In genomic region chr12:76762556-76762955, GRCh38 we compare ENCODE assay signal across 10 cellular contexts. TPM values are rescaled to one million over a fixed set of nuclear protein-coding genes. Genes with fewer than 3 reads are reported as not detected.
DNase-seq lines count a peak whose midpoint lies in the region; ATAC-seq and TF ChIP-seq lines count a peak whose summit lies in the region.
"Had no signal": no experiment of that assay in that cellular context is flagged by ENCODE, and none has a peak within 500 bp of the region (broad histone marks: within the 10 kb centered on the region; RNA-seq: fewer than 3 reads in every experiment).

No MANE protein-coding gene starts in this region.

- WGBS in HUES64: 24% methylated on average over 8 of the region's 8 CpGs

- H3K36me3 ChIP-seq in CD8-positive, alpha-beta memory T cell (ENCODE audit: insufficient read depth, low read length): no peaks in the 10 kb centered on the region
- no peaks in the 10 kb centered on the region for H3K36me3 ChIP-seq in HUES64 (ENCODE audit: insufficient read depth, low read length)

- H3K27ac Mint-ChIP-seq in CD8-positive, alpha-beta memory T cell: peak overlapping the region in 6 of 8 donors; percentile 5 to 98 (median 91)
- H3K27ac Mint-ChIP-seq in dendritic cell treated with granulocyte-macrophage colony-stimulating factor and Interleukin-4, amounts not matched to agents 40 ng/mL and 50 ng/mL, for 4 days: peak overlapping the region; percentile 98
- peak overlapping the region; percentile 79 for H3K27ac Mint-ChIP-seq in nephron progenitor cell

- H3K9me3 ChIP-seq in CD8-positive, alpha-beta memory T cell (ENCODE audit: low read length): no peaks in the 10 kb centered on the region
- H3K9me3 ChIP-seq in HUES64 (ENCODE audit: insufficient read depth, low read depth, low read length): no peaks in the 10 kb centered on the region

- no peak for TF ChIP-seq CTCF in nephron progenitor cell (IDR thresholded peaks at IDR 0.05)

- peaks cover 0 to 13% (median 0%) of the 10 kb centered on the region in 3 donors for H3K36me3 Mint-ChIP-seq in CD8-positive, alpha-beta memory T cell
- peaks cover 16% of the 10 kb centered on the region for H3K36me3 Mint-ChIP-seq in dendritic cell treated with granulocyte-macrophage colony-stimulating factor and Interleukin-4, amounts not matched to agents 40 ng/mL and 50 ng/mL, for 4 days (ENCODE audit: low read depth)
- H3K36me3 Mint-ChIP-seq in nephron progenitor cell (ENCODE audit: low read depth): peaks cover 16% of the 10 kb centered on the region

- peaks cover 23% of the 10 kb centered on the region for H3K4me1 ChIP-seq in CD8-positive, alpha-beta memory T cell (ENCODE audit: insufficient read depth, low read length)
- H3K4me1 ChIP-seq in HUES64 (ENCODE audit: insufficient read depth, low read length): peaks cover 21% of the 10 kb centered on the region

- no peaks in the 10 kb centered on the region for H3K27me3 ChIP-seq in CD8-positive, alpha-beta memory T cell (ENCODE audit: insufficient read depth, low read length, poor library complexity, severe bottlenecking)
- H3K27me3 ChIP-seq in HUES64 (ENCODE audit: insufficient read depth, low read length): no peaks in the 10 kb centered on the region

- POLR2A ChIA-PET in CD8-positive, alpha-beta memory T cell (lab: Charles Lee): no interaction called here

- H3K27me3 Mint-ChIP-seq in CD8-positive, alpha-beta memory T cell: no peaks in the 10 kb centered on the region
- H3K27me3 Mint-ChIP-seq in dendritic cell treated with granulocyte-macrophage colony-stimulating factor and Interleukin-4, amounts not matched to agents 40 ng/mL and 50 ng/mL, for 4 days: no peaks in the 10 kb centered on the region
- no peaks in the 10 kb centered on the region for H3K27me3 Mint-ChIP-seq in nephron progenitor cell (ENCODE audit: low read depth, poor library complexity)

- H3K9me3 Mint-ChIP-seq in CD8-positive, alpha-beta memory T cell: no peaks in the 10 kb centered on the region
- H3K9me3 Mint-ChIP-seq in dendritic cell treated with granulocyte-macrophage colony-stimulating factor and Interleukin-4, amounts not matched to agents 40 ng/mL and 50 ng/mL, for 4 days: no peaks in the 10 kb centered on the region
- peaks cover 28% of the 10 kb centered on the region for H3K9me3 Mint-ChIP-seq in nephron progenitor cell

- intact Hi-C loops in dendritic cell treated with granulocyte-macrophage colony-stimulating factor and Interleukin-4, amounts not matched to agents 40 ng/mL and 50 ng/mL, for 4 days (cut with micrococcal nuclease): loop anchor here (10.0 kb wide), 1 partner anchor 1248 kb away; the partner anchor contains the start of gene KRR1

- H3K9ac ChIP-seq in HUES64 (ENCODE audit: low read depth, low read length): peak overlapping the region; percentile 64

- CTCF ChIA-PET in CD8-positive, alpha-beta memory T cell (lab: Charles Lee): interaction anchor here (1.8 kb wide), 1 partner anchor 141 kb away, joined by 4 read pairs; no protein-coding TSS in a partner anchor

- ATAC-seq in GM21423 (IDR thresholded peaks at IDR 0.05; ENCODE audit: unreplicated experiment): no peak
- no peak for ATAC-seq in HG02885 (IDR thresholded peaks at IDR 0.05; ENCODE audit: poor library complexity, unreplicated experiment)

- peak overlapping the region; percentile 67 to 99 (median 98) for H3K4me3 Mint-ChIP-seq in CD8-positive, alpha-beta memory T cell
- H3K4me3 Mint-ChIP-seq in dendritic cell treated with granulocyte-macrophage colony-stimulating factor and Interleukin-4, amounts not matched to agents 40 ng/mL and 50 ng/mL, for 4 days: peak overlapping the region; percentile 94
- H3K4me3 Mint-ChIP-seq in nephron progenitor cell: peak overlapping the region; percentile 99

- H3K4me3 ChIP-seq in CD8-positive, alpha-beta memory T cell (ENCODE audit: low read length): peak overlapping the region; percentile 6
- H3K4me3 ChIP-seq in HUES64 (ENCODE audit: low read length): peak overlapping the region; percentile 86

- no peak for DNase-seq in CD8-positive, alpha-beta memory T cell
- DNase-seq in nephron progenitor cell: no peak
- no peak for DNase-seq in COLO668 (lab: John Stamatoyannopoulos, UW; ENCODE audit: unreplicated experiment)
- no peak for DNase-seq in ureter (ENCODE audit: low spot score)
- DNase-seq: midbrain, MM.1S had no signal

- H3K4me1 Mint-ChIP-seq in CD8-positive, alpha-beta memory T cell: peaks cover 31 to 43% (median 40%) of the 10 kb centered on the region in 3 donors
- peaks cover 37% of the 10 kb centered on the region for H3K4me1 Mint-ChIP-seq in dendritic cell treated with granulocyte-macrophage colony-stimulating factor and Interleukin-4, amounts not matched to agents 40 ng/mL and 50 ng/mL, for 4 days (ENCODE audit: low read depth)
- peaks cover 30% of the 10 kb centered on the region for H3K4me1 Mint-ChIP-seq in nephron progenitor cell

- no peak overlapping the region for H3K27ac ChIP-seq in CD8-positive, alpha-beta memory T cell (ENCODE audit: low read depth, low read length)
- H3K27ac ChIP-seq in HUES64 (ENCODE audit: low read depth, low read length): peak overlapping the region; percentile 89

RNA-seq across cellular contexts. Expression of gene ZDHHC17, which starts 1.4 kb away (rescaled TPM):
- total RNA-seq in CD8-positive, alpha-beta memory T cell: 10 to 100 TPM; 21.4 to 21.7 TPM
- polyA plus RNA-seq in CD8-positive, alpha-beta memory T cell: 14.7 TPM
- 22.2 TPM for polyA plus RNA-seq in HUES64 (2013, experiment 1 of 2)
- 23.9 TPM for polyA plus RNA-seq in HUES64 (2013, experiment 2 of 2)
- 51.5 TPM for total RNA-seq in ureter
